ENCODE assay signal across 21 cellular contexts in genomic region chr16:14473488-14473887, GRCh38.
"Had no signal": no experiment of that assay in that cellular context is flagged by ENCODE, and none has a peak within 500 bp of the region (broad histone marks: within the 10 kb centered on the region; RNA-seq: fewer than 3 reads in every experiment).

No MANE protein-coding gene starts in this region.

- H3K4me2 ChIP-seq: hepatocyte had no signal

- H3K36me3 ChIP-seq: ovary, right atrium auricular region, thoracic aorta had no signal

- ATAC-seq: left cardiac atrium, left ventricle myocardium superior, natural killer cell had no signal

- H3K36me3 Mint-ChIP-seq: natural killer cell had no signal

- H3K27ac Mint-ChIP-seq: mesothelial cell of epicardium, natural killer cell had no signal

- H2AFZ ChIP-seq: hepatocyte had no signal

- H3K27me3 ChIP-seq: hepatocyte, ovary, right atrium auricular region, stomach, transverse colon had no signal

- H3K4me3 ChIP-seq: coronary artery, hepatocyte, ovary, right atrium auricular region, stomach, thoracic aorta, transverse colon had no signal

- H3K9me3 Mint-ChIP-seq: natural killer cell, neural crest cell had no signal

- H3K4me1 Mint-ChIP-seq: neural crest cell had no signal

- DNase-seq: effector CD4-positive, alpha-beta T cell; foreskin melanocyte; head of caudate nucleus; kidney; left cardiac atrium; left ventricle myocardium superior; natural killer cell; nucleus accumbens; ovary; small intestine; stimulated activated CD4-positive, alpha-beta T cell treated with anti-CD3 and anti-CD28 coated beads, Interleukin-12 subunit alpha, Interleukin-12 subunit beta, amount 100 ng/mL, for 4 hours; stimulated activated naive CD4-positive, alpha-beta T cell; stomach; substantia nigra; transverse colon had no signal

- H3K4me1 ChIP-seq: right atrium auricular region, transverse colon had no signal

- H3K4me3 Mint-ChIP-seq: mesothelial cell of epicardium, natural killer cell, neural crest cell had no signal

- H3K9me3 ChIP-seq: ovary, thoracic aorta had no signal

- H3K27ac ChIP-seq: coronary artery, hepatocyte, ovary, right atrium auricular region, stomach, thoracic aorta, transverse colon had no signal
